Comparison of ENCODE assay signal across 8 cellular contexts in the genomic region with DNA sequence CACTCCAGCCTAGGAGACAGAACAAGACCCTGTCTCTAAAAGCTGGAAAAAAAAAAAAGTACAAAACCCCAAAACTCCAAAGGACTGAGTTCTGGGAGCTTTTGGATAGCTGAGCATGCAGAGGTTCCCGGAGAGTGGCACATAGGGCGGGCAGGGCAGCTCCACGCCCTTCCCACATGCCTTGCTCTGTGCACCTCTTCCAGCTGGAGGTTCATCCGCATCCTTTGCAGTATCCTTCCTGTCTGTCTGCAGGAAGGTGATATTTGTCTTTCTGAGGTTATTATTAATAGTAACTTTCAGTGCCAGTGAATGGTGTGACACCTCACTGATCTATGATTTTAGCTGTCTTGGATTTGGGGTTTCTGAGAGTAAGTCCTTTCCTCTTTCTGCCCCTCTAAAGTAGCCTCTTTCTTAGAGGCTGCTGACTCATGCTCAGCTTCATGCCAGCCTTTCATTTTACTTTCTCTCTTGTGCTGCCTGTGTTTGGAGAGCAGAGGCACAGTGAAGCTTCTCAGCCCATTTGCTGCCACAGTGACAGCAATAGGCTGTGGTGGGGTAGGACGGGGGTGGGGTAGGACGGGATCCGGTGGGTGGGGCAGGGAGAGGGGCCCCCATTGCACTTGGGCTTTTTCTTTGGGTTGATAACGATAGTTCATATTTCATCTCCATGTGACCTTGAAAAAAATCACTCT.
DNase-seq lines count a peak whose midpoint lies in the region; ATAC-seq, FAIRE-seq and TF ChIP-seq lines count a peak whose summit lies in the region.

No MANE protein-coding gene starts in this region.

- in situ Hi-C loops in astrocyte of the spinal cord (cut with HindIII; ENCODE audit: low sequenced_read_pairs), result no loop called here

- peak; percentile 50 to 65 (median 54) for ATAC-seq in natural killer cell
- ATAC-seq in HG02642 (IDR thresholded peaks at IDR 0.05; ENCODE audit: poor library complexity, unreplicated experiment), result no peak
- ATAC-seq in HG02588 (IDR thresholded peaks at IDR 0.05; ENCODE audit: unreplicated experiment), result no peak

- peak; percentile 31 for DNase-seq in EL
- peak; percentile 42 for DNase-seq in HS-5 (ENCODE audit: low read depth)
- DNase-seq in astrocyte of the spinal cord (ENCODE audit: low read depth, low spot score), result peak; percentile 60
- DNase-seq in natural killer cell, result no peak
- no peak for DNase-seq in GM12891 (ENCODE audit: insufficient read length, low spot score)
- no peak for DNase-seq in NAMALWA (ENCODE audit: low spot score)

- intact Hi-C loops in natural killer cell (cut with micrococcal nuclease), result no loop called here

- no peaks in the 10 kb centered on the region for H3K27me3 Mint-ChIP-seq in natural killer cell (ENCODE audit: low read depth in 2 of 2)

- peaks cover 83 to 93% of the 10 kb centered on the region in 2 donors for H3K4me1 Mint-ChIP-seq in natural killer cell

- H3K4me3 Mint-ChIP-seq in natural killer cell, result peak overlapping the region; percentile 21

- no peak for TF ChIP-seq POLR2A in GM12891 (IDR thresholded peaks at IDR 0.05; ENCODE audit: low read depth, low read length)

- no peaks in the 10 kb centered on the region for H3K9me3 Mint-ChIP-seq in natural killer cell

- peak overlapping the region; percentile 34 to 85 for H3K27ac Mint-ChIP-seq in natural killer cell

- FAIRE-seq in GM12891 (lab: Jason Lieb, UNC), result no peak

- TF ChIP-seq CTCF in astrocyte of the spinal cord (IDR thresholded peaks at IDR 0.05; ENCODE audit: low read depth, low read length) (no peak), natural killer cell (IDR thresholded peaks at IDR 0.05) (no peak)

- H3K36me3 Mint-ChIP-seq in natural killer cell, result no peaks in the 10 kb centered on the region

- no peak overlapping the region for H3K4me3 ChIP-seq in astrocyte of the spinal cord (ENCODE audit: low read depth, low read length)

TF ChIP-seq in GM12891, 5 proteins besides CTCF, POLR2A, EP300 and RAD21:
- TF ChIP-seq PAX5 (IDR thresholded peaks at IDR 0.05; ENCODE audit: insufficient read depth, low read length, severe bottlenecking) (no peak), TAF1 (IDR thresholded peaks at IDR 0.05; ENCODE audit: low read depth, low read length) (no peak), POU2F2 (IDR thresholded peaks at IDR 0.05; ENCODE audit: low read depth, low read length) (no peak), POLR2AphosphoS5 (IDR thresholded peaks at IDR 0.05; ENCODE audit: low read depth, low read length) (no peak), SPI1 (IDR thresholded peaks at IDR 0.05; ENCODE audit: low read depth, low read length) (no peak)

Comparison
In these comparisons a context has a peak if more than half of its experiments do, and no peak if none do; other contexts are left out.
1. DNase-seq: peak in EL (single experiment), HS-5 (single experiment) and astrocyte of the spinal cord (single experiment); none in natural killer cell (single experiment), GM12891 (single experiment) and NAMALWA (single experiment).
2. ATAC-seq: peak in natural killer cell (3 of 3); none in HG02642 (single experiment) and HG02588 (single experiment).